Comparison of ENCODE assay signal across 18 cellular contexts in genomic region chr9:34097865-34098264, GRCh38. TPM values are rescaled to one million over a fixed set of nuclear protein-coding genes. Genes with fewer than 3 reads are reported as not detected.
DNase-seq lines count a peak whose midpoint lies in the region; ATAC-seq, FAIRE-seq and TF ChIP-seq lines count a peak whose summit lies in the region.
"Had no signal": no experiment of that assay in that cellular context is flagged by ENCODE, and none has a peak within 500 bp of the region (broad histone marks: within the 10 kb centered on the region; RNA-seq: fewer than 3 reads in every experiment).

No MANE protein-coding gene starts in this region.

- peaks cover 57% of the 10 kb centered on the region for H3K36me3 ChIP-seq in OCI-LY7 (ENCODE audit: insufficient read depth, low read length)
- H3K36me3 ChIP-seq in mesendoderm (ENCODE audit: control insufficient read depth, insufficient read depth, low read length), result peaks cover 16% of the 10 kb centered on the region
- H3K36me3 ChIP-seq in prostate gland, result peaks cover 4 to 6% of the 10 kb centered on the region in 2 donors
- peaks cover 0 to 41% (median 0%) of the 10 kb centered on the region in 3 donors for H3K36me3 ChIP-seq in pancreas

- no peak overlapping the region for H2BK5ac ChIP-seq in mesendoderm (ENCODE audit: low read length)

- H3K27me3 ChIP-seq in mesendoderm (ENCODE audit: insufficient read depth, low read length, poor library complexity), result no peaks in the 10 kb centered on the region
- no peaks in the 10 kb centered on the region for H3K27me3 ChIP-seq in prostate gland (replicated peaks; ENCODE audit: insufficient read depth)
- no peaks in the 10 kb centered on the region for H3K27me3 ChIP-seq in pancreas
- H3K27me3 ChIP-seq: testis had no signal

- H3K56ac ChIP-seq in mesendoderm (ENCODE audit: low read length), result no peak overlapping the region

- H3K4me2 ChIP-seq in OCI-LY7 (ENCODE audit: low read length) (peak overlapping the region; percentile 92), mesendoderm (ENCODE audit: low read length) (no peak overlapping the region)
- H3K4me2 ChIP-seq: KMS-11 had no signal

- POLR2A ChIA-PET in OCI-LY7 (lab: Charles Lee), result interaction anchor here (0.6 to 1.3 kb wide), 4 partner anchors 26 to 47 kb away, joined by 3 to 7 read pairs (median 3); no protein-coding TSS in a partner anchor

- no peak overlapping the region for H3K9ac ChIP-seq in mesendoderm (ENCODE audit: low read length)
- H3K9ac ChIP-seq: KMS-11 had no signal

- H2AFZ ChIP-seq in OCI-LY7 (ENCODE audit: low read length), result no peak overlapping the region; the same call in 1 of the 2 replicates

- H3K23ac ChIP-seq in mesendoderm (ENCODE audit: low read length), result no peak overlapping the region

- no peak overlapping the region for H2BK15ac ChIP-seq in mesendoderm (replicated peaks; ENCODE audit: low read depth)

- no peaks in the 10 kb centered on the region for H4K20me1 ChIP-seq in OCI-LY7 (ENCODE audit: insufficient read depth, low read length)

- no peak overlapping the region for H3K4ac ChIP-seq in mesendoderm (ENCODE audit: low read depth, low read length)

- WGBS in mesendoderm (ENCODE audit: extremely low coverage, insufficient coverage, low lambda C conversion rate), result no CpG with 5 or more reads among the region's 1 CpG
- WGBS in prostate gland, result 96% methylated on average over 1 of the region's 1 CpG
- 91 to 92% methylated on average over 1 of the region's 1 CpG for WGBS in pancreas, 2 donors

- H3K27ac ChIP-seq in OCI-LY7 (ENCODE audit: low read depth, low read length, poor library complexity, severe bottlenecking) (peak overlapping the region; percentile 98), mesendoderm (ENCODE audit: low read depth, low read length) (no peak overlapping the region), prostate gland (no peak overlapping the region), pancreas (no peak overlapping the region)
- H3K27ac ChIP-seq: KMS-11, testis, WERI-Rb-1 had no signal

- no peak overlapping the region for H3K18ac ChIP-seq in mesendoderm (ENCODE audit: low read length)

- H3K79me1 ChIP-seq in mesendoderm (ENCODE audit: low read length), result no peaks in the 10 kb centered on the region

- no TSS peak for BruUV-seq in OCI-LY7 (replicated peaks; lab: Mats Ljungman, UMichigan)

- H3K4me1 ChIP-seq in OCI-LY7 (ENCODE audit: insufficient read depth, low read length, poor library complexity, severe bottlenecking) (peaks cover 59% of the 10 kb centered on the region), mesendoderm (ENCODE audit: control insufficient read depth, low read depth, low read length) (no peaks in the 10 kb centered on the region), prostate gland (replicated peaks) (no peaks in the 10 kb centered on the region), pancreas (peaks cover 0 to 3% (median 0%) of the 10 kb centered on the region in 3 donors)
- H3K4me1 ChIP-seq: HAP-1, testis had no signal

- H3K79me2 ChIP-seq in OCI-LY7 (ENCODE audit: insufficient read depth, low read depth, low read length) (no peaks in the 10 kb centered on the region; the same call in 1 of the 2 replicates), mesendoderm (ENCODE audit: control insufficient read depth, insufficient read depth, low read length) (no peaks in the 10 kb centered on the region)

- TF ChIP-seq POLR2A in prostate gland (IDR thresholded peaks at IDR 0.05), result no peak

- H3K9me2 ChIP-seq in OCI-LY7 (ENCODE audit: insufficient read depth, low read length), result no peaks in the 10 kb centered on the region

- DNase-seq in GM20000 (ENCODE audit: low spot score) (peak; percentile 34), OCI-LY7 (ENCODE audit: low spot score) (peak; percentile 93), mesendoderm (no peak), prostate gland (ENCODE audit: low spot score) (no peak), EL (no peak), pancreas (no peak)
- DNase-seq: activated naive CD4-positive, alpha-beta T cell treated with anti-CD3 and anti-CD28 coated beads for 36 hours; effector CD4-positive, alpha-beta T cell; left ventricle myocardium superior; NCI-H1417 treated with DMSO at 0.1 percent for 48 hours; retina; testis; WERI-Rb-1 had no signal

- intact Hi-C loops in OCI-LY7 (cut with micrococcal nuclease; ENCODE audit: unreplicated experiment), result loop anchor here (1.0 to 2.0 kb wide), 2 partner anchors 25 to 49 kb away; partner anchors contain the start of gene UBAP2
- intact Hi-C loops in prostate gland (cut with DNase I), result no loop called here
- intact Hi-C loops in pancreas (cut with DNase I), result no loop called here

- FAIRE-seq in pancreas (lab: Jason Lieb, UNC), result no peak
- FAIRE-seq: RCC 7860 had no signal

- no peak overlapping the region for H2BK120ac ChIP-seq in mesendoderm (ENCODE audit: low read depth, low read length)

- H4K8ac ChIP-seq in mesendoderm (ENCODE audit: low read depth, low read length), result no peak overlapping the region

- H2AK5ac ChIP-seq in mesendoderm (ENCODE audit: low read length), result no peak overlapping the region

- CTCF ChIA-PET in OCI-LY7 (lab: Charles Lee; ENCODE audit: unreplicated experiment), result interaction anchor here (1.1 kb wide), 1 partner anchor 58 kb away, joined by 4 read pairs; no protein-coding TSS in a partner anchor

- H3K9me3 ChIP-seq in OCI-LY7 (ENCODE audit: low read length) (no peaks in the 10 kb centered on the region), prostate gland (no peaks in the 10 kb centered on the region), pancreas (no peaks in the 10 kb centered on the region)
- H3K9me3 ChIP-seq: HAP-1, testis had no signal

- H3K4me3 ChIP-seq in OCI-LY7 (ENCODE audit: low read depth, low read length, poor library complexity, severe bottlenecking) (peak overlapping the region; percentile 61), mesendoderm (ENCODE audit: low read length) (no peak overlapping the region), prostate gland (no peak overlapping the region), pancreas (no peak overlapping the region)
- H3K4me3 ChIP-seq: HAP-1, testis had no signal

- no peak overlapping the region for H4K5ac ChIP-seq in mesendoderm (ENCODE audit: low read length)

- TF ChIP-seq CTCF in GM20000 (IDR thresholded peaks at IDR 0.05; ENCODE audit: extremely low read depth, missing control alignments) (no peak), OCI-LY7 (conservative IDR thresholded peaks at IDR 0.05; ENCODE audit: low read length) (no peak), prostate gland (IDR thresholded peaks at IDR 0.05) (no peak), pancreas (IDR thresholded peaks at IDR 0.05) (no peak)

- ATAC-seq in GM18511 (IDR thresholded peaks at IDR 0.05; ENCODE audit: unreplicated experiment) (peak; percentile 50), HG02885 (IDR thresholded peaks at IDR 0.05; ENCODE audit: poor library complexity, unreplicated experiment) (peak; percentile 79), pancreas (no peak)

RNA-seq across cellular contexts. Expression of gene DCAF12, which starts 28.6 kb away (rescaled TPM):
- 21.9 and 31.7 TPM in 2 replicates for total RNA-seq in OCI-LY7 (2014; rRNA removed; shearing (Covaris generic))
- 70.5 and 83.5 TPM in 2 replicates for total RNA-seq in OCI-LY7 (2022)
- polyA plus RNA-seq in mesendoderm (2013, experiment 1 of 2), result 14.8 TPM
- 14.5 TPM for polyA plus RNA-seq in mesendoderm (2013, experiment 2 of 2)
- 100 to 1,000 TPM in 1 of 2 donors, 10 to 100 TPM in 1; 30.6 to 100 TPM for total RNA-seq in prostate gland
- 10 to 100 TPM; 12.0 to 22.1 (median 15.0) TPM for total RNA-seq in pancreas
- polyA plus RNA-seq in pancreas, result 10 to 100 TPM in 1 of 2 donors, 1 to 10 TPM in 1; 5.7 to 11.7 TPM

RNA-seq across cellular contexts. Expression of gene UBAP2, which starts 49.2 kb away (rescaled TPM):
- 19.0 and 28.5 TPM in 2 replicates for total RNA-seq in OCI-LY7 (2014; rRNA removed; shearing (Covaris generic))
- 63.9 and 65.5 TPM in 2 replicates for total RNA-seq in OCI-LY7 (2022)
- 37.7 TPM for polyA plus RNA-seq in mesendoderm (2013, experiment 1 of 2)
- 38.9 TPM for polyA plus RNA-seq in mesendoderm (2013, experiment 2 of 2)
- total RNA-seq in prostate gland, result 10 to 100 TPM; 29.8 to 52.8 TPM
- total RNA-seq in pancreas, result 10 to 100 TPM; 12.4 to 22.8 (median 15.1) TPM
- polyA plus RNA-seq in pancreas, result 10 to 100 TPM; 10.3 to 11.8 TPM

Comparison
In these comparisons a context has a peak if more than half of its experiments do, and no peak if none do; other contexts are left out.
1. ATAC-seq: peak in GM18511 (single experiment) and HG02885 (single experiment); none in pancreas (0 of 4).
2. DNase-seq: peak in GM20000 (single experiment) and OCI-LY7 (single experiment); none in mesendoderm (single experiment), prostate gland (single experiment), EL (single experiment) and pancreas (0 of 6).